8 cellular contexts compared by ENCODE assay signal in genomic region chr12:132084681-132085635, GRCh38. TPM values are rescaled to one million over a fixed set of nuclear protein-coding genes. Genes with fewer than 3 reads are reported as not detected.
A peak's percentile ranks its signal among the peaks of the same experiment; 100 is the strongest.
DNase-seq lines count a peak whose midpoint lies in the region; ATAC-seq and TF ChIP-seq lines count a peak whose summit lies in the region.

No MANE protein-coding gene starts in this region.

- CTCF ChIA-PET in PC-3 (lab: Charles Lee): no interaction called here

- H3K79me1 ChIP-seq in neuronal stem cell (ENCODE audit: low read depth, low read length): peaks cover 2% of the 10 kb centered on the region

- H3K23ac ChIP-seq in neuronal stem cell (ENCODE audit: low read depth, low read length, poor library complexity): peak overlapping the region; percentile 99

- H4K8ac ChIP-seq in neuronal stem cell (ENCODE audit: low read depth, low read length): no peak overlapping the region

- H3K4me2 ChIP-seq in PC-3 (ENCODE audit: low read length): peak overlapping the region; percentile 97
- peak overlapping the region; percentile 80 for H3K4me2 ChIP-seq in neuronal stem cell (ENCODE audit: insufficient read depth, low read length, poor library complexity, severe bottlenecking)

- no peaks in the 10 kb centered on the region for H3K27me3 Mint-ChIP-seq in type B pancreatic cell

- POLR2A ChIA-PET in PC-3 (lab: Charles Lee; ENCODE audit: unreplicated experiment): no interaction called here

- H3K36me3 Mint-ChIP-seq in type B pancreatic cell: peaks cover 18% of the 10 kb centered on the region

- H3K27ac Mint-ChIP-seq in type B pancreatic cell: peak overlapping the region; percentile 89

- no peak overlapping the region for H2BK5ac ChIP-seq in neuronal stem cell (ENCODE audit: low read length)

- H3K14ac ChIP-seq in neuronal stem cell (ENCODE audit: low read length): no peak overlapping the region

- no peak overlapping the region for H3K4ac ChIP-seq in neuronal stem cell (ENCODE audit: low read length)

- ATAC-seq in PC-3 (peak; percentile 40), foreskin keratinocyte (peak; percentile 29)

- H4K20me1 ChIP-seq in PC-3 (ENCODE audit: low read length): peaks cover 8% of the 10 kb centered on the region; the same call in 1 of the 2 replicates

- peaks cover 40% of the 10 kb centered on the region for H3K79me2 ChIP-seq in PC-3 (ENCODE audit: low read length)

- peak; percentile 8 for DNase-seq in COR-L47 (lab: John Stamatoyannopoulos, UW)
- DNase-seq in H7: peak; percentile 93
- DNase-seq in PC-3: peak; percentile 51
- peak; percentile 24 for DNase-seq in activated T-helper 9 cell treated with anti-CD3 and anti-CD28 coated beads, Interleukin-2, amount 50 U/mL, for 16 hours (ENCODE audit: low read depth)
- DNase-seq in foreskin keratinocyte: peak; percentile 13 to 14
- DNase-seq in neuronal stem cell (ENCODE audit: low spot score): peak; percentile 71
- no peak for DNase-seq in type B pancreatic cell (ENCODE audit: extremely low spot score, unreplicated experiment)
- no peak for DNase-seq in SKM-1 (lab: John Stamatoyannopoulos, UW; ENCODE audit: unreplicated experiment)

- H3K4me1 ChIP-seq in PC-3 (ENCODE audit: insufficient read depth, low read length) (peaks cover 19% of the 10 kb centered on the region), foreskin keratinocyte (no peaks in the 10 kb centered on the region), neuronal stem cell (ENCODE audit: control insufficient read depth in 2 of 2, insufficient read depth in 1 of 2, low read depth in 1 of 2, low read length in 2 of 2) (peaks cover 8 to 9% of the 10 kb centered on the region in 2 donors)

- no CpG with 5 or more reads among the region's 51 CpGs for WGBS in neuronal stem cell (ENCODE audit: extremely low coverage in 2 of 2, insufficient read length in 2 of 2, insufficient replicate concordance in 1 of 2), 2 donors

- H3F3A ChIP-seq in PC-3 (ENCODE audit: low read length, unreplicated experiment): no peaks in the 10 kb centered on the region

- H3K9me3 ChIP-seq in PC-3 (ENCODE audit: low read length) (no peaks in the 10 kb centered on the region), neuronal stem cell (replicated peaks in 1 of 2; ENCODE audit: control insufficient read depth in 2 of 2, insufficient read depth in 1 of 2, low read depth in 1 of 2, low read length in 2 of 2) (peaks cover 0 to 3% of the 10 kb centered on the region in 2 donors)

- H3K27ac ChIP-seq in PC-3 (ENCODE audit: low read length) (peak overlapping the region; percentile 56), foreskin keratinocyte (peak overlapping the region; percentile 65), neuronal stem cell (replicated peaks; ENCODE audit: low read length) (no peak overlapping the region)

- no peaks in the 10 kb centered on the region for H3K9me3 Mint-ChIP-seq in type B pancreatic cell

- H2AFZ ChIP-seq in PC-3 (ENCODE audit: low read length) (peak overlapping the region; percentile 78), neuronal stem cell (ENCODE audit: low read length) (peak overlapping the region; percentile 90)

- H2AK5ac ChIP-seq in neuronal stem cell (ENCODE audit: low read depth, low read length): peak overlapping the region; percentile 37

- H2BK120ac ChIP-seq in neuronal stem cell (ENCODE audit: low read depth, low read length): no peak overlapping the region

- H3K9ac ChIP-seq in PC-3 (ENCODE audit: low read length) (peak overlapping the region; percentile 96), neuronal stem cell (ENCODE audit: low read depth, low read length, poor library complexity) (peak overlapping the region; percentile 92)

- intact Hi-C loops in PC-3 (cut with micrococcal nuclease): loop anchor here (2.0 kb wide), 1 partner anchor 22 kb away; no protein-coding TSS in a partner anchor

- H3K4me3 Mint-ChIP-seq in type B pancreatic cell: peak overlapping the region; percentile 92

- BruUV-seq in PC-3 (replicated peaks; lab: Mats Ljungman, UMichigan): TSS peak; percentile 36

- no peaks in the 10 kb centered on the region; the same call in 1 of the 2 replicates for H3K36me3 ChIP-seq in H7 (replicated peaks; ENCODE audit: control insufficient read depth, insufficient read depth, low read length)
- H3K36me3 ChIP-seq in PC-3 (ENCODE audit: low read depth, low read length): 0 out of 2 replicates have a peak, but pooled peaks cover 2% of the 10 kb centered on the region
- H3K36me3 ChIP-seq in neuronal stem cell (replicated peaks in 1 of 2; ENCODE audit: control insufficient read depth in 2 of 2, insufficient read depth in 2 of 2, low read length in 2 of 2): peaks cover 4 to 39% of the 10 kb centered on the region in 2 donors

- no peak overlapping the region for H4K91ac ChIP-seq in neuronal stem cell (ENCODE audit: low read depth, low read length, poor library complexity)

- H3K27me3 ChIP-seq in H7 (ENCODE audit: control insufficient read depth, insufficient read depth, low read length) (no peaks in the 10 kb centered on the region), PC-3 (ENCODE audit: low read length) (no peaks in the 10 kb centered on the region), foreskin keratinocyte (no peaks in the 10 kb centered on the region), neuronal stem cell (ENCODE audit: control insufficient read depth in 3 of 3, insufficient read depth in 3 of 3, low read depth in 1 of 3, low read length in 3 of 3) (no peaks in the 10 kb centered on the region)

- H3K9me2 ChIP-seq in PC-3 (replicated peaks; ENCODE audit: low read length): no peaks in the 10 kb centered on the region

- no peak overlapping the region for H2BK12ac ChIP-seq in neuronal stem cell (ENCODE audit: low read length)

- H3K18ac ChIP-seq in neuronal stem cell (ENCODE audit: low read length): peak overlapping the region; percentile 60

- peaks cover 21% of the 10 kb centered on the region for H3K4me1 Mint-ChIP-seq in type B pancreatic cell (ENCODE audit: unreplicated experiment)

- TF ChIP-seq CTCF in PC-3 (conservative IDR thresholded peaks at IDR 0.05; ENCODE audit: low read depth, low read length): no peak
- no peak for TF ChIP-seq CTCF in foreskin keratinocyte (conservative IDR thresholded peaks at IDR 0.05)
- TF ChIP-seq CTCF in type B pancreatic cell (conservative IDR thresholded peaks at IDR 0.05): no peak

- H3K4me3 ChIP-seq in H7 (ENCODE audit: insufficient read depth, low read depth, low read length) (peak overlapping the region; percentile 91), PC-3 (ENCODE audit: low read length) (peak overlapping the region; percentile 81), neuronal stem cell (ENCODE audit: low read length in 2 of 2) (peak overlapping the region; percentile 88 to 99)

- no peak overlapping the region for H2BK15ac ChIP-seq in neuronal stem cell (ENCODE audit: low read length)

RNA-seq across cellular contexts. Expression of gene DDX51, which starts 59.2 kb away (rescaled TPM):
- 16.1 and 22.6 TPM in 2 replicates for total RNA-seq in H7 (2014; rRNA removed; shearing (Covaris generic))
- total RNA-seq in PC-3 (2014; rRNA removed) (26.7 and 37.9 TPM in 2 replicates), foreskin keratinocyte (12.0 and 17.8 TPM in 2 replicates), type B pancreatic cell (ENCODE audit: low replicate concordance) (22.1 and 30.5 TPM in 2 replicates)
- 17.1 and 19.6 TPM in 2 replicates for polyA plus RNA-seq in foreskin keratinocyte
- 8.5 TPM for polyA plus RNA-seq in neuronal stem cell (2013, experiment 1 of 2)
- polyA plus RNA-seq in neuronal stem cell (2013, experiment 2 of 2): 8.6 TPM

RNA-seq across cellular contexts. Expression of gene NOC4L, which starts 59.3 kb away (rescaled TPM):
- total RNA-seq in H7 (2014; rRNA removed; shearing (Covaris generic)): 26.0 and 29.1 TPM in 2 replicates
- 44.4 and 48.3 TPM in 2 replicates for total RNA-seq in PC-3 (2014; rRNA removed)
- total RNA-seq in foreskin keratinocyte: 24.6 and 32.2 TPM in 2 replicates
- polyA plus RNA-seq in foreskin keratinocyte: 38.2 and 42.4 TPM in 2 replicates
- 24.2 TPM for polyA plus RNA-seq in neuronal stem cell (2013, experiment 1 of 2)
- polyA plus RNA-seq in neuronal stem cell (2013, experiment 2 of 2): 24.1 TPM
- 23.9 and 27.8 TPM in 2 replicates for total RNA-seq in type B pancreatic cell (ENCODE audit: low replicate concordance)

Comparison
In these comparisons a context has a peak if more than half of its experiments do, and no peak if none do; other contexts are left out.
1. DNase-seq: peak in COR-L47 (single experiment), H7 (single experiment), PC-3 (single experiment), activated T-helper 9 cell treated with anti-CD3 and anti-CD28 coated beads, Interleukin-2, amount 50 U/mL, for 16 hours (single experiment), foreskin keratinocyte (2 of 2) and neuronal stem cell (single experiment); none in type B pancreatic cell (single experiment) and SKM-1 (single experiment).
2. Peak in every context shown above with its lines, with median percentiles within 50 percentile points of each other: H3K4me3 ChIP-seq.